34 cellular contexts compared by ENCODE assay signal in the genomic region with DNA sequence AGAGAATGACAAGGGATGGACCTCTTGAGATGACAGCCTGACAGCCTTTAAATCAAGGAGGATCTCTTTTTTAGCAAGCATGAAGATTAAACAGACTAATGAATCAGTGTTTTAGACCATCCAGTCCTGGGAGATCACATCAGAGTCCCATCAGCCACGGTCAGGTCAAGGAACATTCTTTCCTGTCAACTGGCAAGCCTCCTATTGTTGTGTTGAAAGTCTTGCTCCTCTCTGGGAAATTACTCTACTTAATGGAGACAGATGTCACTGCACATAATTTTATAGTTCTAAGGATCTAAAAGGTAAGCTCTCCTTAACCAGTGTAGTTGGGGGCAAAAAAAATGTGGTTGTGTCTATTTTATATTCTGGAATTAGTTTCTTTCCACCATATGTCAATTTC.
"Had no signal": no experiment of that assay in that cellular context is flagged by ENCODE, and none has a peak within 500 bp of the region (broad histone marks: within the 10 kb centered on the region; RNA-seq: fewer than 3 reads in every experiment).

No MANE protein-coding gene starts in this region.

- H3K27ac ChIP-seq: KMS-11 had no signal

- H3K4me2 ChIP-seq: KMS-11 had no signal

- H3K9me3 ChIP-seq: MG63 had no signal

- DNase-seq: Karpas-422, Kasumi-1, MG63, MM.1S, MV-4-11, NCI-H1048, NCI-H1092, NCI-H1092 treated with DMSO at 0.1 percent for 48 hours, NCI-H1105, NCI-H1105 treated with DMSO at 0.1 percent for 48 hours, NCI-H1417, NCI-H1417 treated with DMSO at 0.1 percent for 48 hours, NCI-H1436, NCI-H1436 treated with DMSO at 0.1 percent for 48 hours, NCI-H146, NCI-H1694, NCI-H1694 treated with DMSO at 0.1 percent for 48 hours, NCI-H187, NCI-H187 treated with DMSO at 0.1 percent for 48 hours, NCI-H1930, NCI-H2029, NCI-H2029 treated with DMSO at 0.1 percent for 48 hours, NCI-H2081, NCI-H2081 treated with DMSO at 0.1 percent for 48 hours, NCI-H2107, NCI-H2171, NCI-H2171 treated with DMSO at 0.1 percent for 48 hours, NCI-H2227 treated with DMSO at 0.1 percent for 48 hours, NCI-H226, NCI-H345, NCI-H446, NCI-H446 treated with DMSO at 0.1 percent for 48 hours, NCI-H510A had no signal

- H3K36me3 ChIP-seq: MG63 had no signal

- H3K9ac ChIP-seq: KMS-11 had no signal

- H3K4me3 ChIP-seq: MG63 had no signal

- H3K27me3 ChIP-seq: MG63 had no signal
